ENCODE assay signal across 16 cellular contexts in genomic region chrX:72045141-72045540, GRCh38.
A peak's percentile ranks its signal among the peaks of the same experiment; 100 is the strongest.
DNase-seq lines count a peak whose midpoint lies in the region; ATAC-seq and TF ChIP-seq lines count a peak whose summit lies in the region.
"Had no signal": no experiment of that assay in that cellular context is flagged by ENCODE, and none has a peak within 500 bp of the region (broad histone marks: within the 10 kb centered on the region; RNA-seq: fewer than 3 reads in every experiment).

No MANE protein-coding gene starts in this region.

- H3K27ac Mint-ChIP-seq in type B pancreatic cell, result no peak overlapping the region
- H3K27ac Mint-ChIP-seq: activated naive CD4-positive, alpha-beta T cell treated with anti-CD3 and anti-CD28 coated beads for 36 hours; effector memory CD8-positive, alpha-beta T cell had no signal

- DNase-seq in NCI-H524 (lab: John Stamatoyannopoulos, UW) (peak; percentile 73 to 83), epithelial cell of esophagus (ENCODE audit: low read depth) (peak; percentile 71), omental fat pad (ENCODE audit: low spot score) (no peak), type B pancreatic cell (ENCODE audit: extremely low spot score, unreplicated experiment) (no peak), superior temporal gyrus (ENCODE audit: extremely low spot score) (no peak), NCI-H2227 treated with DMSO at 0.1 percent for 48 hours (lab: John Stamatoyannopoulos, UW) (no peak)
- DNase-seq: activated CD4-positive, CD25-positive, alpha-beta regulatory T cell treated with anti-CD3 and anti-CD28 coated beads, Interleukin-2, amount 50 U/mL, for 72 hours; activated CD8-positive, alpha-beta memory T cell treated with anti-CD3 and anti-CD28 coated beads, Interleukin-2, amount 50 U/mL, for 4 hours; activated naive CD4-positive, alpha-beta T cell treated with anti-CD3 and anti-CD28 coated beads for 36 hours; Caco-2; effector memory CD8-positive, alpha-beta T cell; gastrocnemius medialis; NCI-H146; NCI-H510A had no signal

- peak overlapping the region; percentile 71 for H3K27ac ChIP-seq in C4-2B
- H3K27ac ChIP-seq: gastrocnemius medialis had no signal

- TF ChIP-seq CTCF in C4-2B (conservative IDR thresholded peaks at IDR 0.05) (no peak), epithelial cell of esophagus (IDR thresholded peaks at IDR 0.05; ENCODE audit: insufficient read depth, low read depth, low read length, missing control alignments) (no peak), omental fat pad (IDR thresholded peaks at IDR 0.05) (no peak), type B pancreatic cell (conservative IDR thresholded peaks at IDR 0.05) (no peak)

- no peaks in the 10 kb centered on the region for H3K27me3 Mint-ChIP-seq in type B pancreatic cell
- H3K27me3 Mint-ChIP-seq: effector memory CD8-positive, alpha-beta T cell had no signal

- ATAC-seq in omental fat pad (ENCODE audit: low FRiP score) (peak; percentile 7), GM21447 (IDR thresholded peaks at IDR 0.05; ENCODE audit: unreplicated experiment) (no peak)
- ATAC-seq: effector memory CD8-positive, alpha-beta T cell; gastrocnemius medialis had no signal

- peaks cover 28% of the 10 kb centered on the region for H3K4me1 Mint-ChIP-seq in type B pancreatic cell (ENCODE audit: unreplicated experiment)

- H3K9me3 Mint-ChIP-seq in type B pancreatic cell, result no peaks in the 10 kb centered on the region
- H3K9me3 Mint-ChIP-seq: activated naive CD4-positive, alpha-beta T cell treated with anti-CD3 and anti-CD28 coated beads for 36 hours; effector memory CD8-positive, alpha-beta T cell had no signal

- H3K4me3 ChIP-seq in epithelial cell of esophagus (ENCODE audit: low read length), result no peak overlapping the region
- H3K4me3 ChIP-seq: gastrocnemius medialis had no signal

- no peaks in the 10 kb centered on the region for H3K36me3 Mint-ChIP-seq in type B pancreatic cell

- no peak overlapping the region for H3K4me3 Mint-ChIP-seq in type B pancreatic cell
- H3K4me3 Mint-ChIP-seq: activated naive CD4-positive, alpha-beta T cell treated with anti-CD3 and anti-CD28 coated beads for 36 hours; effector memory CD8-positive, alpha-beta T cell had no signal

Comparison
In these comparisons a context has a peak if more than half of its experiments do, and no peak if none do; other contexts are left out.
1. DNase-seq: peak in NCI-H524 (2 of 2) and epithelial cell of esophagus (single experiment); none in omental fat pad (single experiment), type B pancreatic cell (single experiment), superior temporal gyrus (single experiment) and NCI-H2227 treated with DMSO at 0.1 percent for 48 hours (single experiment).